1 cellular context compared by ENCODE assay signal in genomic region chr1:115642168-115643072, GRCh38.
A peak's percentile ranks its signal among the peaks of the same experiment; 100 is the strongest.
TF ChIP-seq lines count a peak whose summit lies in the region.

No MANE protein-coding gene starts in this region.

TF ChIP-seq in HepG2, 621 proteins besides CTCF, POLR2A, EP300 and RAD21 (continued from another document and continues in another):
- TF ChIP-seq SKIL (CRISPR knock-in tag; IDR thresholded peaks at IDR 0.05; ENCODE audit: borderline replicate concordance) (peak; percentile 48; the same call in 1 of the 2 replicates), CREB3 (CRISPR knock-in tag; IDR thresholded peaks at IDR 0.05) (no peak), ZNF749 (CRISPR knock-in tag; IDR thresholded peaks at IDR 0.05; ENCODE audit: borderline replicate concordance) (no peak), TOPORS (CRISPR knock-in tag; IDR thresholded peaks at IDR 0.05) (0 out of 2 replicates have a peak, but pooled peaks have one; percentile 22), KDM3A (CRISPR knock-in tag; IDR thresholded peaks at IDR 0.05; ENCODE audit: low read depth) (0 out of 2 replicates have a peak, but pooled peaks have one; percentile 28), ZGPAT (CRISPR knock-in tag; IDR thresholded peaks at IDR 0.05) (peak; percentile 23; the same call in 1 of the 2 replicates), ZSCAN20 (CRISPR knock-in tag; IDR thresholded peaks at IDR 0.05; ENCODE audit: borderline replicate concordance) (no peak), ZNF639 (CRISPR knock-in tag; conservative IDR thresholded peaks at IDR 0.05) (0 out of 2 replicates have a peak, but pooled peaks have one; percentile 78), PHF8 (CRISPR knock-in tag; IDR thresholded peaks at IDR 0.05) (peak; percentile 87), E2F5 (CRISPR knock-in tag; conservative IDR thresholded peaks at IDR 0.05) (no peak), KDM5A (IDR thresholded peaks at IDR 0.05; ENCODE audit: borderline replicate concordance, low read length) (no peak), HMGXB4 (CRISPR knock-in tag; IDR thresholded peaks at IDR 0.05; ENCODE audit: borderline replicate concordance in 1 of 2, low read depth in 1 of 2) (peak in 1 of 2 experiments; percentile 82; a peak in 2 of 4 replicates), ZXDC (CRISPR knock-in tag; IDR thresholded peaks at IDR 0.05) (no peak), NCOA1 (CRISPR knock-in tag; IDR thresholded peaks at IDR 0.05) (no peak), ISL2 (CRISPR knock-in tag; IDR thresholded peaks at IDR 0.05) (no peak), CREM (IDR thresholded peaks at IDR 0.05) (no peak), CREM (CRISPR knock-in tag; IDR thresholded peaks at IDR 0.05) (no peak), HNRNPUL1 (IDR thresholded peaks at IDR 0.05; ENCODE audit: low read depth, low read length) (no peak), PAXIP1 (CRISPR knock-in tag; conservative IDR thresholded peaks at IDR 0.05) (peak; percentile 62), E2F2 (CRISPR knock-in tag; IDR thresholded peaks at IDR 0.05; ENCODE audit: borderline replicate concordance) (no peak), TBX2 (CRISPR knock-in tag; IDR thresholded peaks at IDR 0.05; ENCODE audit: borderline replicate concordance) (peak; percentile 19; the same call in 1 of the 2 replicates), ZBTB25 (CRISPR knock-in tag; IDR thresholded peaks at IDR 0.05) (0 out of 2 replicates have a peak, but pooled peaks have one; percentile 17), CAMTA2 (CRISPR knock-in tag; IDR thresholded peaks at IDR 0.05; ENCODE audit: borderline replicate concordance) (no peak), ZNF713 (CRISPR knock-in tag; IDR thresholded peaks at IDR 0.05) (no peak), ATF4 (CRISPR knock-in tag; IDR thresholded peaks at IDR 0.05) (no peak), ZNF414 (CRISPR knock-in tag; IDR thresholded peaks at IDR 0.05) (no peak), HNF1B (CRISPR knock-in tag; IDR thresholded peaks at IDR 0.05) (peak; percentile 47; the same call in 1 of the 2 replicates)
